20 cellular contexts compared by ENCODE assay signal in the genomic region with DNA sequence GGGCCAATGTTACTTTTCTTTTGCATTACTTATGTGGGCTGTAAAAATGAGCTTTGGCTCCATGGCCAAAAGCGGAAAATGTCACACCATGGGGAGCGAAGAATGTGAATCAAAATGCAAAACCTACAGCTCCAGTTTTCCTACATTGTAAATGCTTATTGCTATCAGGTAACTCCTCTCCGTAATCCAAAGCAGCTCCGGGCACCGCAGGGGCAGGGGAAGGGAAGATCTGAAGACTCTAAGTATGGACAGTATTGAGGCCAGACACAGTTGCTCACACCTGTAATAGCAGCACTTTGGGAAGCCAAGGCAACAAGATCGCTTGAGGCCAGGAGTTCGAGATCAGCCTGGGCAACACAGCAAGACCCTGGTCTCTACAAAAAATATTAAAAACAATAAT. TPM values are rescaled to one million over a fixed set of nuclear protein-coding genes. Genes with fewer than 3 reads are reported as not detected.
DNase-seq lines count a peak whose midpoint lies in the region; ATAC-seq, FAIRE-seq and TF ChIP-seq lines count a peak whose summit lies in the region.
"Had no signal": no experiment of that assay in that cellular context is flagged by ENCODE, and none has a peak within 500 bp of the region (broad histone marks: within the 10 kb centered on the region; RNA-seq: fewer than 3 reads in every experiment).

No MANE protein-coding gene starts in this region.

- POLR2A ChIA-PET in IMR-90 (lab: Charles Lee; ENCODE audit: unreplicated experiment) = no interaction called here

- H3K27me3 Mint-ChIP-seq in activated naive CD4-positive, alpha-beta T cell treated with anti-CD3 and anti-CD28 coated beads, Interleukin-2, amount 10 ng/mL, durations not matched to agents 7 days and 5 days = no peaks in the 10 kb centered on the region

- H3K23ac ChIP-seq in IMR-90 (ENCODE audit: low read depth, low read length) = no peak overlapping the region

- no peak for TF ChIP-seq RAD21 in IMR-90 (IDR thresholded peaks at IDR 0.05; ENCODE audit: low read length)

- H3K79me1 ChIP-seq in IMR-90 (ENCODE audit: low read depth in 1 of 2, low read length in 2 of 2) = no peaks in the 10 kb centered on the region; a peak in 1 of 4 replicates

- no peaks in the 10 kb centered on the region for H3K36me3 ChIP-seq in IMR-90 (ENCODE audit: control insufficient read depth, insufficient read depth, low read length)
- no peaks in the 10 kb centered on the region for H3K36me3 ChIP-seq in smooth muscle cell (ENCODE audit: low read depth)
- no peaks in the 10 kb centered on the region for H3K36me3 ChIP-seq in ovary
- H3K36me3 ChIP-seq: esophagus muscularis mucosa, Peyer's patch, upper lobe of left lung had no signal

- H2AFZ ChIP-seq in IMR-90 (replicated peaks; ENCODE audit: low read length, poor library complexity) = no peak overlapping the region
- H2AFZ ChIP-seq in smooth muscle cell (ENCODE audit: low read depth) = no peak overlapping the region

- WGBS in IMR-90 (ENCODE audit: extremely low coverage in 2 of 2, insufficient read length in 1 of 2), 2 experiments = no CpG with 5 or more reads among the region's 7 CpGs
- 90% methylated on average over 7 of the region's 7 CpGs for WGBS in smooth muscle cell (ENCODE audit: low lambda C conversion rate)
- WGBS in ovary, 3 donors = 89 to 94% (median 90%) methylated on average over 7 of the region's 7 CpGs

- H3K4me3 Mint-ChIP-seq in activated naive CD4-positive, alpha-beta T cell treated with anti-CD3 and anti-CD28 coated beads, Interleukin-2, amount 10 ng/mL, durations not matched to agents 7 days and 5 days = peak overlapping the region; percentile 5

- H3K14ac ChIP-seq in IMR-90 (replicated peaks; ENCODE audit: low read depth, low read length) = no peak overlapping the region

- no peak overlapping the region for H2BK15ac ChIP-seq in IMR-90 (ENCODE audit: low read depth, low read length)

- CTCF ChIA-PET in IMR-90 (lab: Yijun Ruan, JAX) = no interaction called here
- CTCF ChIA-PET in activated naive CD4-positive, alpha-beta T cell treated with anti-CD3 and anti-CD28 coated beads, Interleukin-2, amount 10 ng/mL, durations not matched to agents 7 days and 5 days (lab: Charles Lee) = interaction anchor here (0.7 to 2.3 kb wide), 3 partner anchors 9 to 106 kb away, joined by 5 to 13 read pairs (median 6); no protein-coding TSS in a partner anchor

- H2AK9ac ChIP-seq in IMR-90 (replicated peaks; ENCODE audit: low read depth, low read length, poor library complexity) = no peak overlapping the region

- H3K27me3 ChIP-seq in IMR-90 (ENCODE audit: control insufficient read depth, insufficient read depth, low read length) (no peaks in the 10 kb centered on the region), smooth muscle cell (ENCODE audit: low read depth) (no peaks in the 10 kb centered on the region), ovary (no peaks in the 10 kb centered on the region)
- H3K27me3 ChIP-seq: dorsolateral prefrontal cortex, esophagus muscularis mucosa, Peyer's patch, upper lobe of left lung had no signal

- H4K91ac ChIP-seq in IMR-90 (ENCODE audit: insufficient read depth, low read depth, low read length) = peak overlapping the region; percentile 39

- TF ChIP-seq POLR2A in IMR-90 (IDR thresholded peaks at IDR 0.05; ENCODE audit: low read depth, low read length) (no peak), ovary (IDR thresholded peaks at IDR 0.05) (no peak), GM12892 (IDR thresholded peaks at IDR 0.05; ENCODE audit: low read depth, low read length) (no peak)

- H3K4me1 ChIP-seq in IMR-90 (ENCODE audit: control insufficient read depth, insufficient read depth, low read length) (peaks cover 17% of the 10 kb centered on the region), smooth muscle cell (ENCODE audit: low read depth) (peaks cover 10% of the 10 kb centered on the region), ovary (ENCODE audit: insufficient read depth) (peaks cover 11% of the 10 kb centered on the region)
- H3K4me1 ChIP-seq: esophagus muscularis mucosa had no signal

- peak overlapping the region; percentile 56; the same call in 1 of the 2 replicates for H2AK5ac ChIP-seq in IMR-90 (ENCODE audit: low read depth, low read length)

- intact Hi-C loops in IMR-90 (cut with micrococcal nuclease) = no loop called here
- intact Hi-C loops in ovary (cut with DNase I) = no loop called here

- no peaks in the 10 kb centered on the region; the same call in 1 of the 2 replicates for H4K20me1 ChIP-seq in IMR-90 (ENCODE audit: insufficient read depth, low read length)
- no peaks in the 10 kb centered on the region for H4K20me1 ChIP-seq in smooth muscle cell (ENCODE audit: low read depth)

- no peaks in the 10 kb centered on the region for H3K79me2 ChIP-seq in smooth muscle cell (ENCODE audit: low read depth)

- ATAC-seq in IMR-90 (ENCODE audit: low read depth) = no peak
- ATAC-seq: HCT116, right cardiac atrium had no signal

- no peak overlapping the region; the same call in 1 of the 2 replicates for H2BK20ac ChIP-seq in IMR-90 (ENCODE audit: low read depth, low read length)

- H3K9me3 ChIP-seq in IMR-90 (ENCODE audit: control insufficient read depth, insufficient read depth, low read length) (no peaks in the 10 kb centered on the region), smooth muscle cell (replicated peaks; ENCODE audit: low read depth) (no peaks in the 10 kb centered on the region), ovary (no peaks in the 10 kb centered on the region)
- H3K9me3 ChIP-seq: esophagus muscularis mucosa, Peyer's patch, upper lobe of left lung had no signal

- peak overlapping the region; percentile 11; the same call in 1 of the 2 replicates for H2BK120ac ChIP-seq in IMR-90 (ENCODE audit: low read depth, low read length)

- H3K4ac ChIP-seq in IMR-90 (ENCODE audit: low read depth, low read length) = 0 out of 2 replicates have a peak overlapping the region, but pooled peaks have one; percentile 22

- H3K27ac ChIP-seq in IMR-90 (ENCODE audit: insufficient read depth, low read length) (no peak overlapping the region), smooth muscle cell (ENCODE audit: low read depth) (peak overlapping the region; percentile 96), ovary (no peak overlapping the region)
- H3K27ac ChIP-seq: dorsolateral prefrontal cortex, esophagus muscularis mucosa, Peyer's patch, upper lobe of left lung had no signal

- no peak overlapping the region for H3K9ac ChIP-seq in IMR-90 (ENCODE audit: low read depth, low read length)
- H3K9ac ChIP-seq in smooth muscle cell (ENCODE audit: low read depth) = no peak overlapping the region

- no peak overlapping the region for H3K4me2 ChIP-seq in IMR-90 (ENCODE audit: low read depth, low read length)
- peak overlapping the region; percentile 67 for H3K4me2 ChIP-seq in smooth muscle cell

- no peak overlapping the region for H2BK5ac ChIP-seq in IMR-90 (ENCODE audit: low read depth, low read length, poor library complexity, severe bottlenecking)

- dilution Hi-C loops in IMR-90 (cut with HindIII; ENCODE audit: low sequenced_read_pairs, unreplicated experiment) = no loop called here

- no peaks in the 10 kb centered on the region for H3K9me3 Mint-ChIP-seq in activated naive CD4-positive, alpha-beta T cell treated with anti-CD3 and anti-CD28 coated beads, Interleukin-2, amount 10 ng/mL, durations not matched to agents 7 days and 5 days

- peaks cover 14% of the 10 kb centered on the region for H3F3A ChIP-seq in smooth muscle cell (ENCODE audit: low read depth)

- no peak overlapping the region for H3K56ac ChIP-seq in IMR-90 (ENCODE audit: extremely low read depth, insufficient read depth, low read length)

- peaks cover 82% of the 10 kb centered on the region for H3K4me1 Mint-ChIP-seq in activated naive CD4-positive, alpha-beta T cell treated with anti-CD3 and anti-CD28 coated beads, Interleukin-2, amount 10 ng/mL, durations not matched to agents 7 days and 5 days

- in situ Hi-C loops in IMR-90 (cut with MboI; ENCODE audit: low sequenced_read_pairs) = no loop called here

- no TSS peak for BruUV-seq in IMR-90 (replicated peaks; lab: Mats Ljungman, UMichigan)

- peak overlapping the region; percentile 42; the same call in 1 of the 2 replicates for H4K5ac ChIP-seq in IMR-90 (ENCODE audit: low read depth, low read length)

- TF ChIP-seq CTCF in IMR-90 (conservative IDR thresholded peaks at IDR 0.05; ENCODE audit: low read depth, low read length) (no peak), smooth muscle cell (IDR thresholded peaks at IDR 0.05; ENCODE audit: borderline replicate concordance, insufficient read depth, poor library complexity, severe bottlenecking) (no peak), ovary (IDR thresholded peaks at IDR 0.05) (no peak)

- H4K8ac ChIP-seq in IMR-90 (ENCODE audit: low read depth in 2 of 2, low read length in 2 of 2) = 0 out of 4 replicates have a peak overlapping the region, but pooled peaks of 1 of the 2 experiments have one; percentile 9

- H3K9me1 ChIP-seq in IMR-90 (ENCODE audit: insufficient read depth, low read length) = 0 out of 2 replicates have a peak, but pooled peaks cover 7% of the 10 kb centered on the region

- H3K18ac ChIP-seq in IMR-90 (ENCODE audit: low read depth, low read length) = no peak overlapping the region

- peak overlapping the region; percentile 89 for H3K27ac Mint-ChIP-seq in activated naive CD4-positive, alpha-beta T cell treated with anti-CD3 and anti-CD28 coated beads, Interleukin-2, amount 10 ng/mL, durations not matched to agents 7 days and 5 days

- H3K36me3 Mint-ChIP-seq in activated naive CD4-positive, alpha-beta T cell treated with anti-CD3 and anti-CD28 coated beads, Interleukin-2, amount 10 ng/mL, durations not matched to agents 7 days and 5 days = no peaks in the 10 kb centered on the region

- peak; percentile 74 for DNase-seq in activated CD8-positive, alpha-beta memory T cell treated with anti-CD3 and anti-CD28 coated beads for 24 hours
- DNase-seq in activated CD8-positive, alpha-beta memory T cell treated with anti-CD3 and anti-CD28 coated beads, Interleukin-2, amount 50 U/mL, for 4 hours = no peak
- DNase-seq in IMR-90 (no peak), smooth muscle cell (lab: John Stamatoyannopoulos, UW; ENCODE audit: unreplicated experiment) (no peak), ovary (no peak), SIG-M5 treated with dmso at 0.1 percent for 504 hours (lab: John Stamatoyannopoulos, UW; ENCODE audit: unreplicated experiment) (no peak), GM12892 (ENCODE audit: insufficient read length) (no peak)
- DNase-seq in activated naive CD4-positive, alpha-beta T cell treated with anti-CD3 and anti-CD28 coated beads, Interleukin-2, amount 10 ng/mL, durations not matched to agents 7 days and 5 days = no peak
- DNase-seq: activated effector memory CD4-positive, alpha-beta T cell treated with Interleukin-2 at 50 U/mL for 16 hours; dorsolateral prefrontal cortex; NCI-H2081; NCI-H748 treated with DMSO at 0.1 percent for 48 hours; nucleus accumbens; Peyer's patch; right cardiac atrium; upper lobe of left lung had no signal

- H3K4me3 ChIP-seq in IMR-90 (ENCODE audit: insufficient read depth, low read depth, low read length) (no peak overlapping the region), smooth muscle cell (no peak overlapping the region), ovary (no peak overlapping the region)
- H3K4me3 ChIP-seq: dorsolateral prefrontal cortex, esophagus muscularis mucosa, Peyer's patch, upper lobe of left lung had no signal

- no peak for TF ChIP-seq EP300 in ovary (IDR thresholded peaks at IDR 0.05)

- no peak for FAIRE-seq in GM12892 (lab: Jason Lieb, UNC)
- FAIRE-seq: G401.6, islet of Langerhans had no signal

RNA-seq across cellular contexts. Expression of gene AGFG1, which starts 7.1 kb away (rescaled TPM):
- 93.6 and 126 TPM in 2 replicates for total RNA-seq in IMR-90 (2012; rRNA removed)
- polyA plus RNA-seq in IMR-90 (2012; rRNA removed) = 58.1 and 58.4 TPM in 2 replicates
- 32.7 and 34.9 TPM in 2 replicates for polyA plus RNA-seq in IMR-90 (2012; cell fraction: cytosol; rRNA removed)
- 42.7 and 106 TPM in 2 replicates for polyA plus RNA-seq in IMR-90 (2012; cell fraction: nucleus; rRNA removed; ENCODE audit: low replicate concordance)
- total RNA-seq in smooth muscle cell = 127 and 143 TPM in 2 replicates
- 60.5 and 61.1 TPM in 2 replicates for polyA plus RNA-seq in smooth muscle cell
- total RNA-seq in ovary = 10 to 100 TPM; 21.3 to 78.9 (median 52.2) TPM
- polyA plus RNA-seq in ovary = 10 to 100 TPM; 22.4 to 49.7 TPM
- 68.9 TPM for polyA plus RNA-seq in GM12892 (2012; ENCODE audit: missing spikeins)
